ENCODE assay signal across 28 cellular contexts in genomic region chr5:159324986-159325385, GRCh38. TPM values are rescaled to one million over a fixed set of nuclear protein-coding genes. Genes with fewer than 3 reads are reported as not detected.
"Had no signal": no experiment of that assay in that cellular context is flagged by ENCODE, and none has a peak within 500 bp of the region (broad histone marks: within the 10 kb centered on the region; RNA-seq: fewer than 3 reads in every experiment).

No MANE protein-coding gene starts in this region.

- ATAC-seq: activated naive CD4-positive, alpha-beta T cell treated with anti-CD3 and anti-CD28 coated beads, Interleukin-2, amount 50 U/mL, for 72 hours; activated T-cell treated with anti-CD3 and anti-CD28 coated beads, Interleukin-2, amount 50 U/mL, for 4 hours; body of pancreas; sciatic nerve; stimulated activated memory B cell treated with anti-CD40 and anti-IgM and Interleukin-4, amounts not matched to agents 10 μg/mL and 1 μg/mL and 100 μg/mL, for 72 hours; stimulated activated naive CD8-positive, alpha-beta T cell treated with anti-CD3 and anti-CD28 coated beads, Interleukin-15, amount 100 ng/mL, for 72 hours; T-cell had no signal

- DNase-seq: activated CD4-positive, alpha-beta memory T cell treated with anti-CD3 and anti-CD28 coated beads, Interleukin-2, amount 10 ng/mL, durations not matched to agents 7 days and 5 days; activated CD4-positive, alpha-beta T cell treated with anti-CD3 and anti-CD28 coated beads, Interleukin-2, amount 10 ng/mL, durations not matched to agents 7 days and 5 days; activated naive CD4-positive, alpha-beta T cell; activated T-cell treated with anti-CD3 and anti-CD28 coated beads, Interleukin-2, amount 50 U/mL, for 4 hours; body of pancreas; dermis blood vessel endothelial cell; effector CD4-positive, alpha-beta T cell; esophagus squamous epithelium; glutamatergic neuron; left ventricle myocardium inferior; mesendoderm; ovary; retina; small intestine; stimulated activated CD4-positive, alpha-beta T cell treated with anti-CD3 and anti-CD28 coated beads, Interleukin-1b, Interleukin-23, amount 100 ng/mL, for 48 hours; stimulated activated CD4-positive, alpha-beta T cell treated with anti-CD3 and anti-CD28 coated beads, Interleukin-4, amount 100 ng/mL, for 4 hours; stimulated activated CD8-positive, alpha-beta memory T cell treated with anti-CD3 and anti-CD28 coated beads, Interleukin-4, amount 100 ng/mL, for 48 hours; stimulated activated naive CD8-positive, alpha-beta T cell treated with anti-CD3 and anti-CD28 coated beads, Interleukin-15, amount 100 ng/mL, for 72 hours; substantia nigra; T-cell; uterus had no signal

RNA-seq across cellular contexts. Expression of gene IL12B, which starts 5.3 kb away (rescaled TPM):
- total RNA-seq: activated CD4-positive, alpha-beta T cell treated with anti-CD3 and anti-CD28 coated beads, Interleukin-2, amount 10 ng/mL, durations not matched to agents 7 days and 5 days; activated T-cell treated with anti-CD3 and anti-CD28 coated beads, Interleukin-2, amount 50 U/mL, for 4 hours; activated T-helper 2 cell treated with anti-CD3 and anti-CD28 coated beads, Interferon-gamma antibody, Interleukin-2, Interleukin-4, amounts not matched to agents 10 μg/mL and 5 μg/mL and 100 μg/mL, durations not matched to agents 14 hours and 24 hours and 36 hours; body of pancreas; dermis blood vessel endothelial cell; esophagus squamous epithelium; frontal cortex; left ventricle myocardium inferior; mononuclear cell; ovary; progenitor cell of endocrine pancreas; sciatic nerve; T-cell; uterus had no signal
